ENCODE assay signal across 20 cellular contexts in the genomic region with DNA sequence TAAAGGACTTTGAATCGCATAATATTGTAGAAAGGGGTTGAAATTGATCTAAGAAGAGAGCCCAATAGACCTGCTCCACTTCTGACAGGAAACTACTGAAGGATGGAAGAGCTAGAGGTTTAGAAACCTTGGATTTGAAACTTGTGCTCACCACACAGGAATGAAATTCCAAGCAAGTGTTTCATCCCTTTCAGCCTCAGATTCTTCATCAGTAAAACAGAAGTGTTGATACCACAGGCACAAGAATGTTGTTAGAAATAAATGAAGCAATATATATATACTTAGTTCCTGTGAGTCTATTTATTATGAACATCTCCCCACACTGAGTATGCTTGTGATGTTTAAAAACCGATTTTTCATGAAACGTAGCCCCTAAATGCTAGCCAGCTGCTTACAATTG. TPM values are rescaled to one million over a fixed set of nuclear protein-coding genes. Genes with fewer than 3 reads are reported as not detected.
DNase-seq lines count a peak whose midpoint lies in the region; TF ChIP-seq lines count a peak whose summit lies in the region.
"Had no signal": no experiment of that assay in that cellular context is flagged by ENCODE, and none has a peak within 500 bp of the region (broad histone marks: within the 10 kb centered on the region; RNA-seq: fewer than 3 reads in every experiment).

No MANE protein-coding gene starts in this region.

- no peak for TF ChIP-seq CTCF in SK-N-SH (IDR thresholded peaks at IDR 0.05)
- TF ChIP-seq CTCF in fibroblast of lung (conservative IDR thresholded peaks at IDR 0.05 in 1 of 2, IDR thresholded peaks at IDR 0.05 in 1 of 2; ENCODE audit: low read depth in 1 of 2, low read length in 2 of 2) = no peak
- no peak for TF ChIP-seq CTCF in RWPE1 (conservative IDR thresholded peaks at IDR 0.05; ENCODE audit: low read depth)
- no peak for TF ChIP-seq CTCF in Calu3 (IDR thresholded peaks at IDR 0.05; ENCODE audit: unreplicated experiment)

- H3K79me2 ChIP-seq in SK-N-SH (ENCODE audit: insufficient read depth) = no peaks in the 10 kb centered on the region
- H3K79me2 ChIP-seq in fibroblast of lung (ENCODE audit: control insufficient read depth, insufficient read depth, low read length) = no peaks in the 10 kb centered on the region

- no peak overlapping the region for H3K27ac Mint-ChIP-seq in Calu3 (ENCODE audit: unreplicated experiment)
- H3K27ac Mint-ChIP-seq: activated CD4-positive, alpha-beta memory T cell treated with anti-CD3 and anti-CD28 coated beads for 36 hours; activated naive CD8-positive, alpha-beta T cell treated with anti-CD3 and anti-CD28 coated beads for 36 hours had no signal

- POLR2A ChIA-PET in SK-N-SH (lab: Yijun Ruan, JAX) (no interaction called here), RWPE1 (lab: Yijun Ruan, JAX; ENCODE audit: low non-redundant PET) (no interaction called here)

- peaks cover 0 to 5% of the 10 kb centered on the region in 2 experiments for H3K36me3 ChIP-seq in SK-N-SH (replicated peaks in 1 of 2; ENCODE audit: control insufficient read depth in 1 of 2, insufficient read depth in 2 of 2, low read length in 1 of 2)
- no peaks in the 10 kb centered on the region for H3K36me3 ChIP-seq in fibroblast of lung (ENCODE audit: control insufficient read depth, insufficient read depth, low read length)
- H3K36me3 ChIP-seq: neutrophil had no signal

- CTCF ChIA-PET in SK-N-SH (lab: Yijun Ruan, JAX) = no interaction called here
- CTCF ChIA-PET in RWPE1 (lab: Yijun Ruan, JAX) = no interaction called here
- CTCF ChIA-PET in Calu3 (lab: Charles Lee) = no interaction called here

- intact Hi-C loops in Calu3 (cut with micrococcal nuclease; ENCODE audit: unreplicated experiment) = loop anchor here (5.0 to 10.0 kb wide), 4 partner anchors 316 to 1284 kb away; no protein-coding TSS in a partner anchor

- H3K36me3 Mint-ChIP-seq in Calu3 (ENCODE audit: insufficient read depth, unreplicated experiment) = peaks cover 4% of the 10 kb centered on the region

- TF ChIP-seq EP300 in SK-N-SH (IDR thresholded peaks at IDR 0.05; ENCODE audit: borderline replicate concordance in 1 of 2, low read depth in 1 of 2, low read length in 1 of 2) = no peak

- H3K27ac ChIP-seq in SK-N-SH (ENCODE audit: low read depth in 2 of 2, low read length in 1 of 2) (no peak overlapping the region), fibroblast of lung (ENCODE audit: insufficient read depth, low read length) (no peak overlapping the region), RWPE1 (no peak overlapping the region)
- H3K27ac ChIP-seq: C4-2B, neutrophil, testis had no signal

- no peak overlapping the region for H3K4me2 ChIP-seq in SK-N-SH
- H3K4me2 ChIP-seq in fibroblast of lung (ENCODE audit: extremely low read depth, insufficient read depth, low read length) = peak overlapping the region; percentile 40

- H2AFZ ChIP-seq in SK-N-SH (ENCODE audit: low read depth) = no peak overlapping the region
- no peak overlapping the region for H2AFZ ChIP-seq in fibroblast of lung (ENCODE audit: low read length)

- H3K4me1 ChIP-seq in SK-N-SH (ENCODE audit: control insufficient read depth in 1 of 2, insufficient read depth in 2 of 2, low read depth in 1 of 2, low read length in 1 of 2) (no peaks in the 10 kb centered on the region), fibroblast of lung (ENCODE audit: control insufficient read depth, extremely low read depth, insufficient read depth, low read length) (peaks cover 6% of the 10 kb centered on the region)

- no peaks in the 10 kb centered on the region for H3K27me3 Mint-ChIP-seq in Calu3 (ENCODE audit: unreplicated experiment)

- H3K4me3 Mint-ChIP-seq in Calu3 (ENCODE audit: low read depth, unreplicated experiment) = no peak overlapping the region
- H3K4me3 Mint-ChIP-seq: activated CD4-positive, alpha-beta memory T cell treated with anti-CD3 and anti-CD28 coated beads for 36 hours; activated naive CD8-positive, alpha-beta T cell treated with anti-CD3 and anti-CD28 coated beads for 36 hours had no signal

- H3K9me2 ChIP-seq in SK-N-SH = no peaks in the 10 kb centered on the region

- H4K20me1 ChIP-seq in SK-N-SH (ENCODE audit: insufficient read depth) (no peaks in the 10 kb centered on the region), fibroblast of lung (ENCODE audit: control insufficient read depth, extremely low read depth, insufficient read depth, low read length) (no peaks in the 10 kb centered on the region)

- H3F3A ChIP-seq in SK-N-SH (replicated peaks; ENCODE audit: insufficient read depth) = no peaks in the 10 kb centered on the region

- H3K27me3 ChIP-seq in SK-N-SH (ENCODE audit: insufficient read depth) = peaks cover 6% of the 10 kb centered on the region; the same call in 1 of the 2 replicates
- H3K27me3 ChIP-seq in fibroblast of lung (ENCODE audit: control insufficient read depth, insufficient read depth, low read length) = no peaks in the 10 kb centered on the region
- H3K27me3 ChIP-seq: neutrophil, testis had no signal

- no peak overlapping the region for H3K4me3 ChIP-seq in SK-N-SH (ENCODE audit: low read depth in 2 of 2, low read length in 1 of 2)
- no peak overlapping the region for H3K4me3 ChIP-seq in fibroblast of lung (replicated peaks in 1 of 4; ENCODE audit: control extremely low read depth in 1 of 4, insufficient read depth in 1 of 4, low read depth in 3 of 4, low read length in 4 of 4)
- H3K4me3 ChIP-seq: testis had no signal

- 91% methylated on average over 3 of the region's 3 CpGs for WGBS in SK-N-SH (ENCODE audit: low lambda C conversion rate)

- BruUV-seq in Calu3 (replicated peaks; lab: Mats Ljungman, UMichigan) = no TSS peak

- peaks cover 24% of the 10 kb centered on the region for H3K4me1 Mint-ChIP-seq in Calu3 (ENCODE audit: low read depth, unreplicated experiment)

- no peak for TF ChIP-seq RAD21 in SK-N-SH (IDR thresholded peaks at IDR 0.05; ENCODE audit: low read length)

- no peaks in the 10 kb centered on the region for H3K9me3 ChIP-seq in SK-N-SH
- no peaks in the 10 kb centered on the region for H3K9me3 ChIP-seq in fibroblast of lung (ENCODE audit: control insufficient read depth, insufficient read depth, low read depth, low read length)
- H3K9me3 ChIP-seq: neutrophil, testis had no signal

- H3K9me3 Mint-ChIP-seq in Calu3 (ENCODE audit: low read depth, unreplicated experiment) = no peaks in the 10 kb centered on the region
- H3K9me3 Mint-ChIP-seq: activated CD4-positive, alpha-beta memory T cell treated with anti-CD3 and anti-CD28 coated beads for 36 hours; activated naive CD8-positive, alpha-beta T cell treated with anti-CD3 and anti-CD28 coated beads for 36 hours had no signal

- H3K9ac ChIP-seq in SK-N-SH (no peak overlapping the region), fibroblast of lung (ENCODE audit: insufficient read depth, low read length) (no peak overlapping the region)

- DNase-seq in EL (peak; percentile 83), SK-N-SH (no peak), fibroblast of lung (ENCODE audit: low read depth in 2 of 2) (peak; percentile 18 to 87), renal cortical epithelial cell (ENCODE audit: low read depth) (peak; percentile 89), GOT3 (lab: John Stamatoyannopoulos, UW) (no peak), RWPE1 (ENCODE audit: low spot score) (no peak), DMS53 treated with DMSO at 0.1 percent for 48 hours (lab: John Stamatoyannopoulos, UW; ENCODE audit: unreplicated experiment) (no peak), Calu3 (no peak)
- DNase-seq: activated CD4-positive, alpha-beta memory T cell treated with anti-CD3 and anti-CD28 coated beads for 36 hours; activated naive CD8-positive, alpha-beta T cell treated with anti-CD3 and anti-CD28 coated beads for 36 hours; activated T-cell treated with anti-CD3 and anti-CD28 coated beads, Interleukin-2, amount 50 U/mL, for 48 hours; cerebellar nuclear complex; hippocampal formation; MV-4-11; NCI-H2081; stimulated activated CD4-positive, alpha-beta T cell treated with anti-CD3 and anti-CD28 coated beads, Interleukin-4, amount 100 ng/mL, for 24 hours; stimulated activated CD8-positive, alpha-beta memory T cell treated with anti-CD3 and anti-CD28 coated beads, Interleukin-4, amount 100 ng/mL, for 48 hours; testis had no signal

TF ChIP-seq in SK-N-SH, 30 proteins besides CTCF, POLR2A, EP300 and RAD21:
- TF ChIP-seq USF1 (IDR thresholded peaks at IDR 0.05; ENCODE audit: borderline replicate concordance, low read depth) (no peak), TEAD4 (IDR thresholded peaks at IDR 0.05; ENCODE audit: borderline replicate concordance, insufficient read depth) (0 out of 2 replicates have a peak, but pooled peaks have one; percentile 7)

RNA-seq across cellular contexts. Expression of gene PRRC1, which starts 43.8 kb away (rescaled TPM):
- 26.6 and 34.2 TPM in 2 replicates for polyA plus RNA-seq in SK-N-SH (2012; rRNA removed)
- 25.7 and 27.1 TPM in 2 replicates for polyA plus RNA-seq in SK-N-SH (2012; cell fraction: cytosol; rRNA removed)
- polyA plus RNA-seq in SK-N-SH (2012; cell fraction: nucleus; rRNA removed) = 19.2 and 36.9 TPM in 2 replicates
- 36.5 and 44.3 TPM in 2 replicates for total RNA-seq in fibroblast of lung
- polyA plus RNA-seq in fibroblast of lung = 108 and 125 TPM in 2 replicates
- polyA plus RNA-seq in fibroblast of lung (2012) = 59.7 and 74.4 TPM in 2 replicates
- 126 and 150 TPM in 2 replicates for polyA minus RNA-seq in fibroblast of lung (ENCODE audit: low replicate concordance)
- total RNA-seq in renal cortical epithelial cell = 48.1 and 70.6 TPM in 2 replicates
- total RNA-seq in Calu3 (2022) = 80.5 and 87.8 TPM in 2 replicates

Comparison
In these comparisons a context has a peak if more than half of its experiments do, and no peak if none do; other contexts are left out.
1. DNase-seq: peak in EL (single experiment), fibroblast of lung (2 of 2) and renal cortical epithelial cell (single experiment); none in SK-N-SH (single experiment), GOT3 (single experiment), RWPE1 (single experiment), DMS53 treated with DMSO at 0.1 percent for 48 hours (single experiment) and Calu3 (single experiment).